Comparison of ENCODE assay signal across 8 cellular contexts in the genomic region with DNA sequence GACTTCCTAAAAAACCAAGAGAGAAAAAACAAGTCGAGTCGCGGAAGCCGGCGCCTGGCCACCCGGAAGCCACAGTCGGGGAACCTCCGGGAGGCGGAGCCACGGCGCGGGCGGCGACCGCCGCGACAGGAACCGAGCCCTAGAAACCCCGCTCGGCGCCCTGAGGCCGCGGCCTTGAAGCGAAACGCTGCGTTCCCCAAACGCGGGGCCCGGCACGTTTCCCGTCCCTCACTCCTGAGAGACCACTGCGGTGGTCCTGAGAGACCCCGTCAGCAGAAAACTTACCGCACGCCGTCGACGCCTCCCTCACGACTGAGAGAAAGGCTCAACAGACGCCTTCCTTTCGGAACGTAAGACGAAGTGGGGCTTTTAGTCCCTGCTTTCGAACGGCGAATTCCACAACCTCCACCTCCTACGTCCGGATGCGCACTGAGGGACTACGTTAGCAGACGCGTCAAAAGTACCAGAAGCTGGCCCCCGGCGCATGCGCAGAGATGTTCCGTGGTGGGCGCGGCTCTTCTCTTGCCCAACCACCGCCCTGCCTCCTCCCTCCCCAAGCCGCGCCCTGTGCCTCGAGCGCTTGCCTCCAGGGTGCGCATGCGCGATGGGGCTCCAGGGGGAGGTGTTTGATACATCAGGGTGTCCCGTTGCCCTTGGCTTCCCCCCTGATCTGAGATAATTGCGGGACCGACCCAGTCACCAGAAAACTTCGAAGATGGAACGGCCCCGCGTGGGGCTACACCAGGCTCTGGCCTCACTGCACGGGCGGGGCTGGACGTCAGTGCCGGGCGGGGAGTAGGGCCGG. TPM values are rescaled to one million over a fixed set of nuclear protein-coding genes. Genes with fewer than 3 reads are reported as not detected.
DNase-seq lines count a peak whose midpoint lies in the region; ATAC-seq and TF ChIP-seq lines count a peak whose summit lies in the region.

A gene with protein sequence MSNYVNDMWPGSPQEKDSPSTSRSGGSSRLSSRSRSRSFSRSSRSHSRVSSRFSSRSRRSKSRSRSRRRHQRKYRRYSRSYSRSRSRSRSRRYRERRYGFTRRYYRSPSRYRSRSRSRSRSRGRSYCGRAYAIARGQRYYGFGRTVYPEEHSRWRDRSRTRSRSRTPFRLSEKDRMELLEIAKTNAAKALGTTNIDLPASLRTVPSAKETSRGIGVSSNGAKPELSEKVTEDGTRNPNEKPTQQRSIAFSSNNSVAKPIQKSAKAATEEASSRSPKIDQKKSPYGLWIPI (minus strand): TSS at position 431 of the 805 bp plus-strand sequence. CDS start 491 bp downstream, outside the sequence.

- no peaks in the 10 kb centered on the region for H3K27me3 Mint-ChIP-seq in natural killer cell treated with Interleukin-12 subunit alpha and Interleukin-12 subunit beta and Interleukin-15 and Interleukin-18, amount 100 ng/mL, for 72 hours

- peak; percentile 99 for DNase-seq in Daoy (ENCODE audit: low read depth)
- peak; percentile 96 for DNase-seq in GOT3 (lab: John Stamatoyannopoulos, UW)
- peak; percentile 98 for DNase-seq in LoVo (ENCODE audit: low spot score)
- peak; percentile 96 for DNase-seq in RWPE2 (ENCODE audit: low spot score)
- peak; percentile 100 for DNase-seq in activated T-helper 9 cell treated with anti-CD3 and anti-CD28 coated beads, Interleukin-2, amount 50 U/mL, for 16 hours (ENCODE audit: low read depth)
- peak; percentile 98 for DNase-seq in fibroblast of pulmonary artery (ENCODE audit: low read depth)
- peak; percentile 99 for DNase-seq in natural killer cell treated with Interleukin-12 subunit alpha and Interleukin-12 subunit beta and Interleukin-15 and Interleukin-18, amount 100 ng/mL, for 72 hours (ENCODE audit: low spot score)
- DNase-seq in stimulated activated naive CD8-positive, alpha-beta T cell treated with anti-CD3 and anti-CD28 coated beads, Interleukin-15, Interleukin-2, amounts not matched to agents 100 U/mL and 50 U/mL, for 24 hours, result peak; percentile 100

- H3K4me1 Mint-ChIP-seq in natural killer cell treated with Interleukin-12 subunit alpha and Interleukin-12 subunit beta and Interleukin-15 and Interleukin-18, amount 100 ng/mL, for 72 hours (ENCODE audit: low read depth in 2 of 2), result peaks cover 33 to 44% of the 10 kb centered on the region in 2 donors

- ATAC-seq in RWPE2 (ENCODE audit: low read depth), result peak; percentile 85
- ATAC-seq in natural killer cell treated with Interleukin-12 subunit alpha and Interleukin-12 subunit beta and Interleukin-15 and Interleukin-18, amount 100 ng/mL, for 72 hours, result peak; percentile 92 to 93
- peak; percentile 92 for ATAC-seq in stimulated activated naive CD8-positive, alpha-beta T cell treated with anti-CD3 and anti-CD28 coated beads, Interleukin-15, Interleukin-2, amounts not matched to agents 100 U/mL and 50 U/mL, for 24 hours

- TF ChIP-seq CTCF in RWPE2 (IDR thresholded peaks at IDR 0.05; ENCODE audit: poor library complexity, severe bottlenecking) (peak; percentile 38), fibroblast of pulmonary artery (IDR thresholded peaks at IDR 0.05; ENCODE audit: low read length, missing control alignments) (no peak)

- peak within 1 kb of the TSS; percentile 84 for H3K27ac ChIP-seq in RWPE2 (ENCODE audit: poor library complexity, severe bottlenecking)

- peaks cover 9% of the 10 kb centered on the region for H3K4me1 ChIP-seq in RWPE2 (ENCODE audit: insufficient read depth, poor library complexity, severe bottlenecking)

- peak within 1 kb of the TSS; percentile 98 for H3K4me3 Mint-ChIP-seq in natural killer cell treated with Interleukin-12 subunit alpha and Interleukin-12 subunit beta and Interleukin-15 and Interleukin-18, amount 100 ng/mL, for 72 hours

- H3K9me3 Mint-ChIP-seq in natural killer cell treated with Interleukin-12 subunit alpha and Interleukin-12 subunit beta and Interleukin-15 and Interleukin-18, amount 100 ng/mL, for 72 hours, result no peaks in the 10 kb centered on the region

- no peaks in the 10 kb centered on the region for H3K27me3 ChIP-seq in RWPE2 (ENCODE audit: insufficient read depth, poor library complexity, severe bottlenecking)

- H3K27ac Mint-ChIP-seq in natural killer cell treated with Interleukin-12 subunit alpha and Interleukin-12 subunit beta and Interleukin-15 and Interleukin-18, amount 100 ng/mL, for 72 hours, result peak within 1 kb of the TSS; percentile 97 to 98

- no peaks in the 10 kb centered on the region for H3K9me3 ChIP-seq in RWPE2 (ENCODE audit: severe bottlenecking)

- H3K4me3 ChIP-seq in RWPE2 (ENCODE audit: severe bottlenecking) (peak within 1 kb of the TSS; percentile 73), fibroblast of pulmonary artery (replicated peaks; ENCODE audit: low read depth, low read length) (peak within 1 kb of the TSS; percentile 74)

- peaks cover 39% of the 10 kb centered on the region for H3K36me3 Mint-ChIP-seq in natural killer cell treated with Interleukin-12 subunit alpha and Interleukin-12 subunit beta and Interleukin-15 and Interleukin-18, amount 100 ng/mL, for 72 hours

- peaks cover 45% of the 10 kb centered on the region for H3K36me3 ChIP-seq in RWPE2 (ENCODE audit: low read depth)

RNA-seq across cellular contexts. Expression of the gene that starts here (rescaled TPM):
- 39.2 and 50.6 TPM in 2 replicates for total RNA-seq in Daoy (2014; rRNA removed; shearing (Covaris generic))
- total RNA-seq in natural killer cell treated with Interleukin-12 subunit alpha and Interleukin-12 subunit beta and Interleukin-15 and Interleukin-18, amount 100 ng/mL, for 72 hours, result 100 to 1,000 TPM; 117 to 171 TPM

Comparison
In these comparisons a context has a peak if more than half of its experiments do, and no peak if none do; other contexts are left out.
1. Peak in every context shown above with its lines: DNase-seq, ATAC-seq, H3K4me3 ChIP-seq and H3K27ac ChIP-seq.